8 cellular contexts compared by ENCODE assay signal in genomic region chr12:31832740-31833540, GRCh38.
DNase-seq lines count a peak whose midpoint lies in the region; ATAC-seq and TF ChIP-seq lines count a peak whose summit lies in the region.

No MANE protein-coding gene starts in this region.

- H4K20me1 ChIP-seq in OCI-LY7 (ENCODE audit: insufficient read depth, low read length) (no peaks in the 10 kb centered on the region), PC-3 (ENCODE audit: low read length) (no peaks in the 10 kb centered on the region)

- POLR2A ChIA-PET in OCI-LY7 (lab: Charles Lee) (interaction anchor here (0.5 to 0.9 kb wide), 2 partner anchors 21 to 63 kb away, joined by 3 read pairs; no protein-coding TSS in a partner anchor), PC-3 (lab: Charles Lee; ENCODE audit: unreplicated experiment) (no interaction called here)

- H2AFZ ChIP-seq in OCI-LY7 (ENCODE audit: low read length), result peak overlapping the region; percentile 55; the same call in 1 of the 2 replicates
- H2AFZ ChIP-seq in PC-3 (ENCODE audit: low read length), result no peak overlapping the region

- peak overlapping the region; percentile 89 for H3K27ac Mint-ChIP-seq in activated naive CD4-positive, alpha-beta T cell treated with anti-CD3 and anti-CD28 coated beads for 36 hours
- H3K27ac Mint-ChIP-seq in dendritic cell treated with granulocyte-macrophage colony-stimulating factor and Interleukin-4, amounts not matched to agents 40 ng/mL and 50 ng/mL, for 4 days, result peak overlapping the region; percentile 88

- TF ChIP-seq CTCF in OCI-LY7 (conservative IDR thresholded peaks at IDR 0.05; ENCODE audit: low read length) (no peak), upper lobe of left lung (IDR thresholded peaks at IDR 0.05) (no peak), PC-3 (conservative IDR thresholded peaks at IDR 0.05; ENCODE audit: low read depth, low read length) (no peak)

- no peaks in the 10 kb centered on the region for H3K9me2 ChIP-seq in OCI-LY7 (ENCODE audit: insufficient read depth, low read length)
- H3K9me2 ChIP-seq in PC-3 (replicated peaks; ENCODE audit: low read length), result no peaks in the 10 kb centered on the region

- no peak for TF ChIP-seq POLR2A in upper lobe of left lung (IDR thresholded peaks at IDR 0.05)

- H3K36me3 Mint-ChIP-seq in activated naive CD4-positive, alpha-beta T cell treated with anti-CD3 and anti-CD28 coated beads for 36 hours (ENCODE audit: low read depth), result peaks cover 9% of the 10 kb centered on the region
- peaks cover 9% of the 10 kb centered on the region for H3K36me3 Mint-ChIP-seq in dendritic cell treated with granulocyte-macrophage colony-stimulating factor and Interleukin-4, amounts not matched to agents 40 ng/mL and 50 ng/mL, for 4 days (ENCODE audit: low read depth)

- H3K27ac ChIP-seq in OCI-LY7 (ENCODE audit: low read depth, low read length, poor library complexity, severe bottlenecking), result peak overlapping the region; percentile 9
- peak overlapping the region; percentile 23 to 69 (median 64) for H3K27ac ChIP-seq in upper lobe of left lung
- no peak overlapping the region for H3K27ac ChIP-seq in PC-3 (ENCODE audit: low read length)

- CTCF ChIA-PET in activated naive CD4-positive, alpha-beta T cell treated with anti-CD3 and anti-CD28 coated beads for 36 hours (lab: Charles Lee), result no interaction called here
- CTCF ChIA-PET in OCI-LY7 (lab: Charles Lee; ENCODE audit: unreplicated experiment) (no interaction called here), PC-3 (lab: Charles Lee) (no interaction called here)

- BruUV-seq in OCI-LY7 (replicated peaks; lab: Mats Ljungman, UMichigan) (no TSS peak), PC-3 (replicated peaks; lab: Mats Ljungman, UMichigan) (no TSS peak)

- peaks cover 47% of the 10 kb centered on the region for H3K4me1 Mint-ChIP-seq in activated naive CD4-positive, alpha-beta T cell treated with anti-CD3 and anti-CD28 coated beads for 36 hours (ENCODE audit: low read depth)
- H3K4me1 Mint-ChIP-seq in dendritic cell treated with granulocyte-macrophage colony-stimulating factor and Interleukin-4, amounts not matched to agents 40 ng/mL and 50 ng/mL, for 4 days (ENCODE audit: low read depth), result peaks cover 21% of the 10 kb centered on the region

- H3K9me3 Mint-ChIP-seq in activated naive CD4-positive, alpha-beta T cell treated with anti-CD3 and anti-CD28 coated beads for 36 hours, result peaks cover 28% of the 10 kb centered on the region
- H3K9me3 Mint-ChIP-seq in dendritic cell treated with granulocyte-macrophage colony-stimulating factor and Interleukin-4, amounts not matched to agents 40 ng/mL and 50 ng/mL, for 4 days, result peaks cover 5% of the 10 kb centered on the region

- TF ChIP-seq EP300 in upper lobe of left lung (IDR thresholded peaks at IDR 0.05), result no peak

- H3K36me3 ChIP-seq in OCI-LY7 (ENCODE audit: insufficient read depth, low read length) (no peaks in the 10 kb centered on the region; the same call in 1 of the 2 replicates), upper lobe of left lung (no peaks in the 10 kb centered on the region), PC-3 (ENCODE audit: low read depth, low read length) (no peaks in the 10 kb centered on the region)

- peak; percentile 63 for DNase-seq in activated naive CD4-positive, alpha-beta T cell treated with anti-CD3 and anti-CD28 coated beads for 36 hours
- DNase-seq in activated naive CD4-positive, alpha-beta T cell (lab: John Stamatoyannopoulos, UW), result no peak
- DNase-seq in OCI-LY7 (ENCODE audit: low spot score), result peak; percentile 52
- DNase-seq in upper lobe of left lung, result peak in 1 of 2 donors; percentile 37
- no peak for DNase-seq in PC-3
- no peak for DNase-seq in COLO668 (lab: John Stamatoyannopoulos, UW; ENCODE audit: unreplicated experiment)

- ATAC-seq in upper lobe of left lung (ENCODE audit: low FRiP score in 2 of 2) (peak; percentile 59 to 72), PC-3 (no peak), HG02763 (IDR thresholded peaks at IDR 0.05; ENCODE audit: unreplicated experiment) (no peak)

- H3K4me3 ChIP-seq in OCI-LY7 (ENCODE audit: low read depth, low read length, poor library complexity, severe bottlenecking), result no peak overlapping the region
- H3K4me3 ChIP-seq in upper lobe of left lung, result no peak overlapping the region
- H3K4me3 ChIP-seq in PC-3 (ENCODE audit: low read length), result no peak overlapping the region

- no peak overlapping the region for H3K4me3 Mint-ChIP-seq in activated naive CD4-positive, alpha-beta T cell treated with anti-CD3 and anti-CD28 coated beads for 36 hours
- H3K4me3 Mint-ChIP-seq in dendritic cell treated with granulocyte-macrophage colony-stimulating factor and Interleukin-4, amounts not matched to agents 40 ng/mL and 50 ng/mL, for 4 days, result no peak overlapping the region

- WGBS in upper lobe of left lung, 2 donors, result 61 to 76% methylated on average over 6 to 7 of the region's 7 CpGs

- peaks cover 22% of the 10 kb centered on the region for H3K4me1 ChIP-seq in OCI-LY7 (ENCODE audit: insufficient read depth, low read length, poor library complexity, severe bottlenecking)
- no peaks in the 10 kb centered on the region for H3K4me1 ChIP-seq in upper lobe of left lung
- no peaks in the 10 kb centered on the region for H3K4me1 ChIP-seq in PC-3 (ENCODE audit: insufficient read depth, low read length)

- H3K27me3 ChIP-seq in upper lobe of left lung, result no peaks in the 10 kb centered on the region
- no peaks in the 10 kb centered on the region for H3K27me3 ChIP-seq in PC-3 (ENCODE audit: low read length)

- intact Hi-C loops in activated naive CD4-positive, alpha-beta T cell treated with anti-CD3 and anti-CD28 coated beads for 36 hours (cut with micrococcal nuclease), result loop anchor here (1.0 to 2.0 kb wide), 5 partner anchors 22 to 301 kb away; no protein-coding TSS in a partner anchor
- intact Hi-C loops in OCI-LY7 (cut with micrococcal nuclease; ENCODE audit: unreplicated experiment), result no loop called here
- intact Hi-C loops in dendritic cell treated with granulocyte-macrophage colony-stimulating factor and Interleukin-4, amounts not matched to agents 40 ng/mL and 50 ng/mL, for 4 days (cut with micrococcal nuclease), result loop anchor here (10.0 kb wide), 1 partner anchor 148 kb away; no protein-coding TSS in a partner anchor
- intact Hi-C loops in PC-3 (cut with micrococcal nuclease), result no loop called here

- H3K79me2 ChIP-seq in OCI-LY7 (ENCODE audit: insufficient read depth, low read depth, low read length), result no peaks in the 10 kb centered on the region
- no peaks in the 10 kb centered on the region for H3K79me2 ChIP-seq in PC-3 (ENCODE audit: low read length)

- H3K9me3 ChIP-seq in OCI-LY7 (ENCODE audit: low read length), result no peaks in the 10 kb centered on the region; the same call in 1 of the 2 replicates
- peaks cover 0 to 5% (median 0%) of the 10 kb centered on the region in 4 donors for H3K9me3 ChIP-seq in upper lobe of left lung
- no peaks in the 10 kb centered on the region for H3K9me3 ChIP-seq in PC-3 (ENCODE audit: low read length)

- H3K4me2 ChIP-seq in OCI-LY7 (ENCODE audit: low read length) (peak overlapping the region; percentile 0; the same call in 1 of the 2 replicates), PC-3 (ENCODE audit: low read length) (no peak overlapping the region)

- H3K9ac ChIP-seq in PC-3 (ENCODE audit: low read length), result no peak overlapping the region

- H3K27me3 Mint-ChIP-seq in activated naive CD4-positive, alpha-beta T cell treated with anti-CD3 and anti-CD28 coated beads for 36 hours (ENCODE audit: low read depth), result no peaks in the 10 kb centered on the region
- H3K27me3 Mint-ChIP-seq in dendritic cell treated with granulocyte-macrophage colony-stimulating factor and Interleukin-4, amounts not matched to agents 40 ng/mL and 50 ng/mL, for 4 days, result no peaks in the 10 kb centered on the region

- H3F3A ChIP-seq in PC-3 (ENCODE audit: low read length, unreplicated experiment), result no peaks in the 10 kb centered on the region

Comparison
In these comparisons a context has a peak if more than half of its experiments do, and no peak if none do; other contexts are left out.
1. DNase-seq: peak in activated naive CD4-positive, alpha-beta T cell treated with anti-CD3 and anti-CD28 coated beads for 36 hours (single experiment) and OCI-LY7 (single experiment); none in activated naive CD4-positive, alpha-beta T cell (0 of 4), PC-3 (single experiment) and COLO668 (single experiment).
2. ATAC-seq: peak in upper lobe of left lung (2 of 2); none in PC-3 (single experiment) and HG02763 (single experiment).
3. intact Hi-C loops: an anchor here in activated naive CD4-positive, alpha-beta T cell treated with anti-CD3 and anti-CD28 coated beads for 36 hours (1.0 to 2.0 kb wide) and dendritic cell treated with granulocyte-macrophage colony-stimulating factor and Interleukin-4, amounts not matched to agents 40 ng/mL and 50 ng/mL, for 4 days (10.0 kb wide); none called in OCI-LY7 and PC-3.